ENCODE assay signal across 8 cellular contexts in genomic region chr3:32176989-32177701, GRCh38.
A peak's percentile ranks its signal among the peaks of the same experiment; 100 is the strongest.
DNase-seq lines count a peak whose midpoint lies in the region; TF ChIP-seq lines count a peak whose summit lies in the region.

No MANE protein-coding gene starts in this region.

- H3K9me3 ChIP-seq in SJCRH30 (replicated peaks) = no peaks in the 10 kb centered on the region
- no peaks in the 10 kb centered on the region for H3K9me3 ChIP-seq in cardiac muscle cell (ENCODE audit: low read depth)

- H3K36me3 ChIP-seq in ACC112 (ENCODE audit: insufficient read depth, low read length) = no peaks in the 10 kb centered on the region
- no peaks in the 10 kb centered on the region for H3K36me3 ChIP-seq in SJCRH30
- no peaks in the 10 kb centered on the region for H3K36me3 ChIP-seq in cardiac muscle cell

- H3K4me1 ChIP-seq in ACC112 (ENCODE audit: control insufficient read depth, insufficient read depth, low read length, unreplicated experiment) (peaks cover 9% of the 10 kb centered on the region), SJCRH30 (no peaks in the 10 kb centered on the region), cardiac muscle cell (ENCODE audit: low read depth) (no peaks in the 10 kb centered on the region)

- H3K27me3 ChIP-seq in ACC112 (ENCODE audit: insufficient read depth, low read length) (no peaks in the 10 kb centered on the region), SJCRH30 (no peaks in the 10 kb centered on the region), cardiac muscle cell (no peaks in the 10 kb centered on the region)

- no peaks in the 10 kb centered on the region for H3K79me2 ChIP-seq in ACC112 (ENCODE audit: control insufficient read depth, insufficient read depth, low read length, unreplicated experiment)

- DNase-seq in GM13977 (ENCODE audit: low spot score) (peak; percentile 46), HT-29 (ENCODE audit: low spot score) (peak; percentile 92), SJCRH30 (peak; percentile 34 to 74), cardiac muscle cell (ENCODE audit: low read depth in 1 of 2, low spot score in 1 of 2) (peak; percentile 55 to 66), retina (no peak)
- DNase-seq in activated gamma-delta T cell treated with anti-CD3 and anti-CD28 coated beads, Interleukin-2, amount 50 U/mL, for 16 hours (ENCODE audit: low read depth) = peak; percentile 34
- peak; percentile 18 to 36 for DNase-seq in stimulated activated CD4-positive, alpha-beta T cell treated with anti-CD3 and anti-CD28 coated beads, Interleukin-12 subunit alpha, Interleukin-12 subunit beta, amount 100 ng/mL, for 24 hours (ENCODE audit: low read depth in 2 of 2)

- in situ Hi-C loops in GM13977 (cut with MboI; ENCODE audit: low pct_unique_long_range_greater_than_20kb, low sequenced_read_pairs, unreplicated experiment) = no loop called here

- H3K4me3 ChIP-seq in ACC112 (ENCODE audit: low read depth, low read length) (peak overlapping the region; percentile 59), SJCRH30 (no peak overlapping the region), cardiac muscle cell (no peak overlapping the region)

- peak; percentile 75 for TF ChIP-seq CTCF in GM13977 (IDR thresholded peaks at IDR 0.05; ENCODE audit: extremely low read depth, insufficient read depth, missing control alignments)
- peak; percentile 66 for TF ChIP-seq CTCF in cardiac muscle cell (IDR thresholded peaks at IDR 0.05; ENCODE audit: low read depth, low read length)

- H3K27ac ChIP-seq in ACC112 (ENCODE audit: low read depth, low read length) (no peak overlapping the region), SJCRH30 (no peak overlapping the region), cardiac muscle cell (no peak overlapping the region)

- H2AFZ ChIP-seq in ACC112 (ENCODE audit: low read length, unreplicated experiment) = peak overlapping the region; percentile 55
